Comparison of ENCODE assay signal across 12 cellular contexts in genomic region chr1:61208815-61209214, GRCh38.
A peak's percentile ranks its signal among the peaks of the same experiment; 100 is the strongest.
DNase-seq lines count a peak whose midpoint lies in the region; ATAC-seq, FAIRE-seq and TF ChIP-seq lines count a peak whose summit lies in the region.
"Had no signal": no experiment of that assay in that cellular context is flagged by ENCODE, and none has a peak within 500 bp of the region (broad histone marks: within the 10 kb centered on the region; RNA-seq: fewer than 3 reads in every experiment).

No MANE protein-coding gene starts in this region.

- H3K79me2 ChIP-seq in endothelial cell of umbilical vein (ENCODE audit: control insufficient read depth, insufficient read depth, low read length), result peaks cover 2% of the 10 kb centered on the region

- H3K4me1 ChIP-seq in left ventricle myocardium inferior (peaks cover 57% of the 10 kb centered on the region), right atrium auricular region (peaks cover 0 to 22% of the 10 kb centered on the region in 2 donors), endothelial cell of umbilical vein (ENCODE audit: control insufficient read depth, extremely low read depth, insufficient read depth, low read length) (no peaks in the 10 kb centered on the region)

- H3K4me2 ChIP-seq in endothelial cell of umbilical vein (ENCODE audit: insufficient read depth, low read length), result no peak overlapping the region

- no peak overlapping the region for H2AFZ ChIP-seq in endothelial cell of umbilical vein (ENCODE audit: low read depth, low read length)

- H3K36me3 ChIP-seq in left ventricle myocardium inferior, result no peaks in the 10 kb centered on the region
- no peaks in the 10 kb centered on the region for H3K36me3 ChIP-seq in right atrium auricular region
- H3K36me3 ChIP-seq in endothelial cell of umbilical vein (ENCODE audit: control insufficient read depth in 2 of 2, extremely low read depth in 1 of 2, insufficient read depth in 2 of 2, low read length in 2 of 2), result no peaks in the 10 kb centered on the region

- H4K20me1 ChIP-seq in endothelial cell of umbilical vein (replicated peaks; ENCODE audit: control insufficient read depth, extremely low read depth, insufficient read depth, low read length), result no peaks in the 10 kb centered on the region

- H3K4me3 ChIP-seq in left ventricle myocardium inferior (no peak overlapping the region), right atrium auricular region (no peak overlapping the region), endothelial cell of umbilical vein (replicated peaks in 1 of 3; ENCODE audit: insufficient read depth in 1 of 3, low read depth in 1 of 3, low read length in 3 of 3) (no peak overlapping the region)

- H3K27me3 ChIP-seq in left ventricle myocardium inferior (ENCODE audit: low read depth) (no peaks in the 10 kb centered on the region), right atrium auricular region (no peaks in the 10 kb centered on the region), endothelial cell of umbilical vein (ENCODE audit: control insufficient read depth in 2 of 2, insufficient read depth in 2 of 2, low read length in 2 of 2) (no peaks in the 10 kb centered on the region)

- intact Hi-C loops in left ventricle myocardium inferior (cut with micrococcal nuclease) (no loop called here), endothelial cell of umbilical vein (cut with micrococcal nuclease) (no loop called here), sciatic nerve (cut with DNase I) (no loop called here)

- POLR2A ChIA-PET in endothelial cell of umbilical vein (lab: Charles Lee), result no interaction called here

- no TSS peak for BruUV-seq in endothelial cell of umbilical vein (replicated peaks; lab: Mats Ljungman, UMichigan)

- ATAC-seq in sciatic nerve (peak; percentile 51), HG03135 (IDR thresholded peaks at IDR 0.05; ENCODE audit: unreplicated experiment) (no peak), GM18511 (IDR thresholded peaks at IDR 0.05; ENCODE audit: unreplicated experiment) (no peak)
- ATAC-seq: HCT116 had no signal

- FAIRE-seq in endothelial cell of umbilical vein (lab: Jason Lieb, UNC), result peak; percentile 31
- FAIRE-seq: A204.1 had no signal

- H3K9ac ChIP-seq in endothelial cell of umbilical vein (replicated peaks; ENCODE audit: extremely low read depth, insufficient read depth, low read length), result no peak overlapping the region

- H3K9me1 ChIP-seq in endothelial cell of umbilical vein (replicated peaks; ENCODE audit: control insufficient read depth, extremely low read depth, insufficient read depth, low read length), result no peaks in the 10 kb centered on the region

- CTCF ChIA-PET in endothelial cell of umbilical vein (lab: Charles Lee), result interaction anchor here (0.8 to 1.7 kb wide), 6 partner anchors 9 to 159 kb away, joined by 3 to 5 read pairs (median 3); no protein-coding TSS in a partner anchor

- H3K9me3 ChIP-seq in left ventricle myocardium inferior (replicated peaks) (no peaks in the 10 kb centered on the region), right atrium auricular region (no peaks in the 10 kb centered on the region), endothelial cell of umbilical vein (replicated peaks; ENCODE audit: control insufficient read depth, insufficient read depth, low read length) (no peaks in the 10 kb centered on the region)

- dilution Hi-C loops in endothelial cell of umbilical vein (cut with MboI; ENCODE audit: extremely low pct_ligation_motif_present, low sequenced_read_pairs), result no loop called here

- H3K27ac ChIP-seq in left ventricle myocardium inferior (replicated peaks), result peak overlapping the region; percentile 20
- H3K27ac ChIP-seq in right atrium auricular region, result no peak overlapping the region
- no peak overlapping the region for H3K27ac ChIP-seq in endothelial cell of umbilical vein (ENCODE audit: insufficient read depth, low read depth, low read length)

- TF ChIP-seq CTCF in left ventricle myocardium inferior (IDR thresholded peaks at IDR 0.05; ENCODE audit: borderline replicate concordance), result no peak
- no peak for TF ChIP-seq CTCF in right atrium auricular region (IDR thresholded peaks at IDR 0.05)
- TF ChIP-seq CTCF in endothelial cell of umbilical vein (IDR thresholded peaks at IDR 0.05; ENCODE audit: extremely low read depth in 1 of 2, insufficient read depth in 1 of 2, low read depth in 1 of 2, low read length in 2 of 2), result no peak

- TF ChIP-seq POLR2A in endothelial cell of umbilical vein (IDR thresholded peaks at IDR 0.05; ENCODE audit: low read depth, low read length), result no peak

- DNase-seq in left ventricle myocardium inferior (no peak), right atrium auricular region (ENCODE audit: low spot score) (no peak), endothelial cell of umbilical vein (ENCODE audit: low read depth, low spot score) (peak; percentile 22), sciatic nerve (ENCODE audit: low spot score) (no peak), nucleus accumbens (lab: John Stamatoyannopoulos, UW) (no peak)
- DNase-seq: Calu3; CD4-positive, alpha-beta T cell; DMS 273 treated with DMSO at 0.1 percent for 48 hours had no signal

TF ChIP-seq in endothelial cell of umbilical vein, 7 proteins besides CTCF, POLR2A, EP300 and RAD21:
- TF ChIP-seq GATA2 (IDR thresholded peaks at IDR 0.05; ENCODE audit: insufficient read depth, insufficient read length, low read depth, low read length), result no peak
- no peak for TF ChIP-seq EZH2 (IDR thresholded peaks at IDR 0.05; ENCODE audit: borderline replicate concordance, low read depth, low read length, severe bottlenecking)
